29 cellular contexts compared by ENCODE assay signal in the genomic region with DNA sequence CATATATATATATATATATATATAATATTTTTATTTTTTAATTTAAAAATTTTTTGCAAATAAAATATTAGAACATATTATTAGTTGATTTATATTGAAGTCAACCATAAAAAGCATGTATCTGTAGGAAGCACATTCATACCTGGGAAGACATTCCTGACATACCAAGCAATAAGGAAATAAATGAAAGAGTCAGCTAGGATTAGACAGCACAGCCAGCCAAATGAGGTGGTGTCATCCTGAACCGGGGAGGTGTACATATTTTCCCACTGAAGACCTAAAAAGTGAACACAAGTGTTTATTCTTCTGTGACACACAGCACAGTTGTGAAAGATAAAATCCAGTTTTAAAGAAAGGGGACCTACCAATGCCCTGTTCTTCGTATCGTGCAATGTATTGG.
"Had no signal": no experiment of that assay in that cellular context is flagged by ENCODE, and none has a peak within 500 bp of the region (broad histone marks: within the 10 kb centered on the region; RNA-seq: fewer than 3 reads in every experiment).

No MANE protein-coding gene starts in this region.

- ATAC-seq: heart left ventricle; left lung; lower lobe of right lung; stimulated activated naive B cell treated with anti-CD40 and anti-IgM and Interleukin-4, amounts not matched to agents 10 μg/mL and 1 μg/mL and 100 μg/mL, for 72 hours; T-helper 17 cell; upper lobe of right lung had no signal

- H3K4me3 Mint-ChIP-seq: activated CD4-positive, alpha-beta memory T cell treated with anti-CD3 and anti-CD28 coated beads, Interleukin-2, amount 10 ng/mL, durations not matched to agents 7 days and 5 days; activated CD4-positive, alpha-beta T cell treated with anti-CD3 and anti-CD28 coated beads, Interleukin-2, amount 10 ng/mL, durations not matched to agents 7 days and 5 days; activated naive CD4-positive, alpha-beta T cell treated with anti-CD3 and anti-CD28 coated beads, Interleukin-2, amount 10 ng/mL, durations not matched to agents 7 days and 5 days; activated naive CD8-positive, alpha-beta T cell treated with anti-CD3 and anti-CD28 coated beads, Interleukin-2, amount 10 ng/mL, durations not matched to agents 7 days and 5 days; activated T-cell treated with anti-CD3 and anti-CD28 coated beads, Interleukin-2, amount 50 U/mL, for 24 hours; brain; immature natural killer cell; nephron; stimulated activated naive B cell treated with anti-CD40 and anti-IgM and Interleukin-4, amounts not matched to agents 10 μg/mL and 1 μg/mL and 100 μg/mL, for 72 hours; T-helper 17 cell had no signal

- H3K27me3 Mint-ChIP-seq: activated CD4-positive, alpha-beta memory T cell treated with anti-CD3 and anti-CD28 coated beads, Interleukin-2, amount 10 ng/mL, durations not matched to agents 7 days and 5 days; activated CD4-positive, alpha-beta T cell treated with anti-CD3 and anti-CD28 coated beads, Interleukin-2, amount 10 ng/mL, durations not matched to agents 7 days and 5 days; activated naive CD4-positive, alpha-beta T cell treated with anti-CD3 and anti-CD28 coated beads, Interleukin-2, amount 10 ng/mL, durations not matched to agents 7 days and 5 days; activated naive CD8-positive, alpha-beta T cell treated with anti-CD3 and anti-CD28 coated beads, Interleukin-2, amount 10 ng/mL, durations not matched to agents 7 days and 5 days; activated T-cell treated with anti-CD3 and anti-CD28 coated beads, Interleukin-2, amount 50 U/mL, for 24 hours; brain; stimulated activated naive B cell treated with anti-CD40 and anti-IgM and Interleukin-4, amounts not matched to agents 10 μg/mL and 1 μg/mL and 100 μg/mL, for 72 hours; T-helper 17 cell had no signal

- H3K27ac ChIP-seq: ascending aorta, coronary artery, dorsolateral prefrontal cortex, heart left ventricle, left lung, lower lobe of right lung, neutrophil, prostate gland, right atrium auricular region, stomach, tibial artery, upper lobe of right lung had no signal

- H3K36me3 Mint-ChIP-seq: activated naive CD4-positive, alpha-beta T cell treated with anti-CD3 and anti-CD28 coated beads, Interleukin-2, amount 10 ng/mL, durations not matched to agents 7 days and 5 days; activated naive CD8-positive, alpha-beta T cell treated with anti-CD3 and anti-CD28 coated beads, Interleukin-2, amount 10 ng/mL, durations not matched to agents 7 days and 5 days; brain; immature natural killer cell; stimulated activated naive B cell treated with anti-CD40 and anti-IgM and Interleukin-4, amounts not matched to agents 10 μg/mL and 1 μg/mL and 100 μg/mL, for 72 hours had no signal

- H3K4me1 Mint-ChIP-seq: activated CD4-positive, alpha-beta memory T cell treated with anti-CD3 and anti-CD28 coated beads, Interleukin-2, amount 10 ng/mL, durations not matched to agents 7 days and 5 days; activated CD4-positive, alpha-beta T cell treated with anti-CD3 and anti-CD28 coated beads, Interleukin-2, amount 10 ng/mL, durations not matched to agents 7 days and 5 days; activated naive CD4-positive, alpha-beta T cell treated with anti-CD3 and anti-CD28 coated beads, Interleukin-2, amount 10 ng/mL, durations not matched to agents 7 days and 5 days; activated naive CD8-positive, alpha-beta T cell treated with anti-CD3 and anti-CD28 coated beads, Interleukin-2, amount 10 ng/mL, durations not matched to agents 7 days and 5 days; immature natural killer cell; T-helper 17 cell had no signal

- DNase-seq: activated CD4-positive, alpha-beta memory T cell treated with anti-CD3 and anti-CD28 coated beads, Interleukin-2, amount 10 ng/mL, durations not matched to agents 7 days and 5 days; activated CD4-positive, alpha-beta T cell treated with anti-CD3 and anti-CD28 coated beads, Interleukin-2, amount 10 ng/mL, durations not matched to agents 7 days and 5 days; activated CD4-positive, CD25-positive, alpha-beta regulatory T cell treated with anti-CD3 and anti-CD28 coated beads, Interleukin-2, amount 50 U/mL, for 72 hours; activated CD8-positive, alpha-beta memory T cell treated with anti-CD3 and anti-CD28 coated beads, Interleukin-2, amount 50 U/mL, for 48 hours; activated gamma-delta T cell; activated naive CD4-positive, alpha-beta T cell treated with anti-CD3 and anti-CD28 coated beads, Interleukin-2, amount 10 ng/mL, durations not matched to agents 7 days and 5 days; activated naive CD8-positive, alpha-beta T cell treated with anti-CD3 and anti-CD28 coated beads, Interleukin-2, amount 10 ng/mL, durations not matched to agents 7 days and 5 days; activated T-cell treated with anti-CD3 and anti-CD28 coated beads, Interleukin-2, amount 50 U/mL, for 24 hours; dorsolateral prefrontal cortex; effector memory CD4-positive, alpha-beta T cell; heart left ventricle; hypothalamus; immature natural killer cell; left lung; lower lobe of right lung; stimulated activated CD4-positive, alpha-beta T cell treated with anti-CD3 and anti-CD28 coated beads, Interleukin-2, amount 100 ng/mL, for 24 hours; stimulated activated naive B cell treated with anti-CD40 and anti-IgM and Interleukin-4, amounts not matched to agents 10 μg/mL and 1 μg/mL and 100 μg/mL, for 72 hours; stomach; T-helper 17 cell; T1000; tibial artery; upper lobe of right lung had no signal

- H3K4me1 ChIP-seq: ascending aorta, heart left ventricle, left lung, lower lobe of right lung, prostate gland, right atrium auricular region, stomach, tibial artery, upper lobe of right lung had no signal

- H3K27ac Mint-ChIP-seq: activated CD4-positive, alpha-beta memory T cell treated with anti-CD3 and anti-CD28 coated beads, Interleukin-2, amount 10 ng/mL, durations not matched to agents 7 days and 5 days; activated CD4-positive, alpha-beta T cell treated with anti-CD3 and anti-CD28 coated beads, Interleukin-2, amount 10 ng/mL, durations not matched to agents 7 days and 5 days; activated naive CD4-positive, alpha-beta T cell treated with anti-CD3 and anti-CD28 coated beads, Interleukin-2, amount 10 ng/mL, durations not matched to agents 7 days and 5 days; activated naive CD8-positive, alpha-beta T cell treated with anti-CD3 and anti-CD28 coated beads, Interleukin-2, amount 10 ng/mL, durations not matched to agents 7 days and 5 days; activated T-cell treated with anti-CD3 and anti-CD28 coated beads, Interleukin-2, amount 50 U/mL, for 24 hours; brain; immature natural killer cell; nephron; stimulated activated naive B cell treated with anti-CD40 and anti-IgM and Interleukin-4, amounts not matched to agents 10 μg/mL and 1 μg/mL and 100 μg/mL, for 72 hours; T-helper 17 cell had no signal

- H3K9me3 Mint-ChIP-seq: activated CD4-positive, alpha-beta memory T cell treated with anti-CD3 and anti-CD28 coated beads, Interleukin-2, amount 10 ng/mL, durations not matched to agents 7 days and 5 days; activated CD4-positive, alpha-beta T cell treated with anti-CD3 and anti-CD28 coated beads, Interleukin-2, amount 10 ng/mL, durations not matched to agents 7 days and 5 days; activated naive CD4-positive, alpha-beta T cell treated with anti-CD3 and anti-CD28 coated beads, Interleukin-2, amount 10 ng/mL, durations not matched to agents 7 days and 5 days; activated naive CD8-positive, alpha-beta T cell treated with anti-CD3 and anti-CD28 coated beads, Interleukin-2, amount 10 ng/mL, durations not matched to agents 7 days and 5 days; activated T-cell treated with anti-CD3 and anti-CD28 coated beads, Interleukin-2, amount 50 U/mL, for 24 hours; brain; nephron; stimulated activated naive B cell treated with anti-CD40 and anti-IgM and Interleukin-4, amounts not matched to agents 10 μg/mL and 1 μg/mL and 100 μg/mL, for 72 hours had no signal

- H3K27me3 ChIP-seq: ascending aorta, dorsolateral prefrontal cortex, heart left ventricle, left lung, neutrophil, right atrium auricular region, stomach, tibial artery, upper lobe of right lung had no signal
